ENCODE assay signal across 17 cellular contexts in genomic region chr4:164343472-164343976, GRCh38.
"Had no signal": no experiment of that assay in that cellular context is flagged by ENCODE, and none has a peak within 500 bp of the region (broad histone marks: within the 10 kb centered on the region; RNA-seq: fewer than 3 reads in every experiment).

No MANE protein-coding gene starts in this region.

- DNase-seq: dermis blood vessel endothelial cell; dorsolateral prefrontal cortex; effector CD4-positive, alpha-beta T cell; effector memory CD4-positive, alpha-beta T cell; foreskin keratinocyte; heart left ventricle; left cardiac atrium; left lung; left ventricle myocardium superior; lower lobe of right lung; mesenchymal stem cell; mucosa of descending colon; naive B cell had no signal

- H3K9me3 ChIP-seq: mucosa of descending colon had no signal

- H3K27me3 ChIP-seq: dorsolateral prefrontal cortex, esophagus muscularis mucosa, foreskin keratinocyte, gastroesophageal sphincter, heart left ventricle, hepatocyte, left lung had no signal

- ATAC-seq: foreskin keratinocyte, gastroesophageal sphincter, heart left ventricle, left cardiac atrium, left lung, left ventricle myocardium superior, lower lobe of right lung, mucosa of descending colon had no signal

- H3K4me1 ChIP-seq: esophagus muscularis mucosa, foreskin keratinocyte, gastroesophageal sphincter, heart left ventricle, left lung, lower lobe of right lung had no signal

- H3K4me2 ChIP-seq: hepatocyte had no signal

- H3K79me2 ChIP-seq: hepatocyte had no signal

- H3K36me3 ChIP-seq: esophagus muscularis mucosa, gastroesophageal sphincter, heart left ventricle, left lung, lower lobe of right lung had no signal

- H3K27ac ChIP-seq: coronary artery, dorsolateral prefrontal cortex, esophagus muscularis mucosa, foreskin keratinocyte, gastroesophageal sphincter, heart left ventricle, hepatocyte, left lung, lower lobe of right lung had no signal

- H3K4me3 ChIP-seq: coronary artery, dorsolateral prefrontal cortex, esophagus muscularis mucosa, gastroesophageal sphincter, heart left ventricle, hepatocyte, left lung, lower lobe of right lung, mucosa of descending colon had no signal

- H2AFZ ChIP-seq: hepatocyte had no signal
